Comparison of ENCODE assay signal across 2 cellular contexts in the genomic region with DNA sequence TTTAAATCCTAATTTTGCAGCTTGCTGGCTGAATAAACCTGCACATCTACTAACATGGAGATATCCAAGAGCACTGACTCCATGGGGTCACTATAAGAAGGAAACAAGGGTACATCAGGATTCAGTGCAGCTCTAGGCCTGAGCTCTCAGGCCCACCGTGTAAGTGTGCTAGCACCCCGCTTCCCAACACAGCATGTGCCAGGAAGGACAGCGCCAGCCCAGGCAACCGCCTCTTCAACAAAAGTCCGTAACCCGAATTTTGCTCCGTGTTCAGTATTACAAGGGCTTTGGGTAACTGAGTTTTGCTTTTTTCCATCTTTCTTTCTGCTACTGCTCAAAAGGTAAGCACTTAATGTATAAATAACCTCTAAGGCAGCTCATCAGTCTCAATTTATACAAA.
TF ChIP-seq lines count a peak whose summit lies in the region.

No MANE protein-coding gene starts in this region.

TF ChIP-seq in GM23338, 12 proteins besides CTCF, POLR2A, EP300 and RAD21 (continued from another document):
- TF ChIP-seq, protein P1, sequence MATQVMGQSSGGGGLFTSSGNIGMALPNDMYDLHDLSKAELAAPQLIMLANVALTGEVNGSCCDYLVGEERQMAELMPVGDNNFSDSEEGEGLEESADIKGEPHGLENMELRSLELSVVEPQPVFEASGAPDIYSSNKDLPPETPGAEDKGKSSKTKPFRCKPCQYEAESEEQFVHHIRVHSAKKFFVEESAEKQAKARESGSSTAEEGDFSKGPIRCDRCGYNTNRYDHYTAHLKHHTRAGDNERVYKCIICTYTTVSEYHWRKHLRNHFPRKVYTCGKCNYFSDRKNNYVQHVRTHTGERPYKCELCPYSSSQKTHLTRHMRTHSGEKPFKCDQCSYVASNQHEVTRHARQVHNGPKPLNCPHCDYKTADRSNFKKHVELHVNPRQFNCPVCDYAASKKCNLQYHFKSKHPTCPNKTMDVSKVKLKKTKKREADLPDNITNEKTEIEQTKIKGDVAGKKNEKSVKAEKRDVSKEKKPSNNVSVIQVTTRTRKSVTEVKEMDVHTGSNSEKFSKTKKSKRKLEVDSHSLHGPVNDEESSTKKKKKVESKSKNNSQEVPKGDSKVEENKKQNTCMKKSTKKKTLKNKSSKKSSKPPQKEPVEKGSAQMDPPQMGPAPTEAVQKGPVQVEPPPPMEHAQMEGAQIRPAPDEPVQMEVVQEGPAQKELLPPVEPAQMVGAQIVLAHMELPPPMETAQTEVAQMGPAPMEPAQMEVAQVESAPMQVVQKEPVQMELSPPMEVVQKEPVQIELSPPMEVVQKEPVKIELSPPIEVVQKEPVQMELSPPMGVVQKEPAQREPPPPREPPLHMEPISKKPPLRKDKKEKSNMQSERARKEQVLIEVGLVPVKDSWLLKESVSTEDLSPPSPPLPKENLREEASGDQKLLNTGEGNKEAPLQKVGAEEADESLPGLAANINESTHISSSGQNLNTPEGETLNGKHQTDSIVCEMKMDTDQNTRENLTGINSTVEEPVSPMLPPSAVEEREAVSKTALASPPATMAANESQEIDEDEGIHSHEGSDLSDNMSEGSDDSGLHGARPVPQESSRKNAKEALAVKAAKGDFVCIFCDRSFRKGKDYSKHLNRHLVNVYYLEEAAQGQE (IDR thresholded peaks at IDR 0.05; ENCODE audit: unreplicated experiment), result no peak
- TF ChIP-seq EZH2 (IDR thresholded peaks at IDR 0.05; ENCODE audit: low read depth, unreplicated experiment) (no peak), STAT1 (IDR thresholded peaks at IDR 0.05; ENCODE audit: unreplicated experiment) (no peak), NANOG (IDR thresholded peaks at IDR 0.05; ENCODE audit: borderline replicate concordance) (no peak), ZNF114 (CRISPR knock-in tag; IDR thresholded peaks at IDR 0.05) (no peak), EZH2phosphoT487 (IDR thresholded peaks at IDR 0.05; ENCODE audit: unreplicated experiment) (no peak), ZNF331 (CRISPR knock-in tag; IDR thresholded peaks at IDR 0.05; ENCODE audit: low read depth) (no peak)
- TF ChIP-seq, protein P2, sequence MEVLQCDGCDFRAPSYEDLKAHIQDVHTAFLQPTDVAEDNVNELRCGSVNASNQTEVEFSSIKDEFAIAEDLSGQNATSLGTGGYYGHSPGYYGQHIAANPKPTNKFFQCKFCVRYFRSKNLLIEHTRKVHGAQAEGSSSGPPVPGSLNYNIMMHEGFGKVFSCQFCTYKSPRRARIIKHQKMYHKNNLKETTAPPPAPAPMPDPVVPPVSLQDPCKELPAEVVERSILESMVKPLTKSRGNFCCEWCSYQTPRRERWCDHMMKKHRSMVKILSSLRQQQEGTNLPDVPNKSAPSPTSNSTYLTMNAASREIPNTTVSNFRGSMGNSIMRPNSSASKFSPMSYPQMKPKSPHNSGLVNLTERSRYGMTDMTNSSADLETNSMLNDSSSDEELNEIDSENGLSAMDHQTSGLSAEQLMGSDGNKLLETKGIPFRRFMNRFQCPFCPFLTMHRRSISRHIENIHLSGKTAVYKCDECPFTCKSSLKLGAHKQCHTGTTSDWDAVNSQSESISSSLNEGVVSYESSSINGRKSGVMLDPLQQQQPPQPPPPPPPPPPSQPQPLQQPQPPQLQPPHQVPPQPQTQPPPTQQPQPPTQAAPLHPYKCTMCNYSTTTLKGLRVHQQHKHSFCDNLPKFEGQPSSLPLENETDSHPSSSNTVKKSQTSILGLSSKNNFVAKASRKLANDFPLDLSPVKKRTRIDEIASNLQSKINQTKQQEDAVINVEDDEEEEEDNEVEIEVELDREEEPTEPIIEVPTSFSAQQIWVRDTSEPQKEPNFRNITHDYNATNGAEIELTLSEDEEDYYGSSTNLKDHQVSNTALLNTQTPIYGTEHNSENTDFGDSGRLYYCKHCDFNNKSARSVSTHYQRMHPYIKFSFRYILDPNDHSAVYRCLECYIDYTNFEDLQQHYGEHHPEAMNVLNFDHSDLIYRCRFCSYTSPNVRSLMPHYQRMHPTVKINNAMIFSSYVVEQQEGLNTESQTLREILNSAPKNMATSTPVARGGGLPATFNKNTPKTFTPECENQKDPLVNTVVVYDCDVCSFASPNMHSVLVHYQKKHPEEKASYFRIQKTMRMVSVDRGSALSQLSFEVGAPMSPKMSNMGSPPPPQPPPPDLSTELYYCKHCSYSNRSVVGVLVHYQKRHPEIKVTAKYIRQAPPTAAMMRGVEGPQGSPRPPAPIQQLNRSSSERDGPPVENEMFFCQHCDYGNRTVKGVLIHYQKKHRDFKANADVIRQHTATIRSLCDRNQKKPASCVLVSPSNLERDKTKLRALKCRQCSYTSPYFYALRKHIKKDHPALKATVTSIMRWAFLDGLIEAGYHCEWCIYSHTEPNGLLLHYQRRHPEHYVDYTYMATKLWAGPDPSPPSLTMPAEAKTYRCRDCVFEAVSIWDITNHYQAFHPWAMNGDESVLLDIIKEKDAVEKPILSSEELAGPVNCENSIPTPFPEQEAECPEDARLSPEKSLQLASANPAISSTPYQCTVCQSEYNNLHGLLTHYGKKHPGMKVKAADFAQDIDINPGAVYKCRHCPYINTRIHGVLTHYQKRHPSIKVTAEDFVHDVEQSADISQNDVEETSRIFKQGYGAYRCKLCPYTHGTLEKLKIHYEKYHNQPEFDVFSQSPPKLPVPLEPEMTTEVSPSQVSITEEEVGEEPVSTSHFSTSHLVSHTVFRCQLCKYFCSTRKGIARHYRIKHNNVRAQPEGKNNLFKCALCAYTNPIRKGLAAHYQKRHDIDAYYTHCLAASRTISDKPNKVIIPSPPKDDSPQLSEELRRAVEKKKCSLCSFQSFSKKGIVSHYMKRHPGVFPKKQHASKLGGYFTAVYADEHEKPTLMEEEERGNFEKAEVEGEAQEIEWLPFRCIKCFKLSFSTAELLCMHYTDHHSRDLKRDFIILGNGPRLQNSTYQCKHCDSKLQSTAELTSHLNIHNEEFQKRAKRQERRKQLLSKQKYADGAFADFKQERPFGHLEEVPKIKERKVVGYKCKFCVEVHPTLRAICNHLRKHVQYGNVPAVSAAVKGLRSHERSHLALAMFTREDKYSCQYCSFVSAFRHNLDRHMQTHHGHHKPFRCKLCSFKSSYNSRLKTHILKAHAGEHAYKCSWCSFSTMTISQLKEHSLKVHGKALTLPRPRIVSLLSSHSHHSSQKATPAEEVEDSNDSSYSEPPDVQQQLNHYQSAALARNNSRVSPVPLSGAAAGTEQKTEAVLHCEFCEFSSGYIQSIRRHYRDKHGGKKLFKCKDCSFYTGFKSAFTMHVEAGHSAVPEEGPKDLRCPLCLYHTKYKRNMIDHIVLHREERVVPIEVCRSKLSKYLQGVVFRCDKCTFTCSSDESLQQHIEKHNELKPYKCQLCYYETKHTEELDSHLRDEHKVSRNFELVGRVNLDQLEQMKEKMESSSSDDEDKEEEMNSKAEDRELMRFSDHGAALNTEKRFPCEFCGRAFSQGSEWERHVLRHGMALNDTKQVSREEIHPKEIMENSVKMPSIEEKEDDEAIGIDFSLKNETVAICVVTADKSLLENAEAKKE (CRISPR knock-in tag; IDR thresholded peaks at IDR 0.05), result no peak
- TF ChIP-seq, protein P3, sequence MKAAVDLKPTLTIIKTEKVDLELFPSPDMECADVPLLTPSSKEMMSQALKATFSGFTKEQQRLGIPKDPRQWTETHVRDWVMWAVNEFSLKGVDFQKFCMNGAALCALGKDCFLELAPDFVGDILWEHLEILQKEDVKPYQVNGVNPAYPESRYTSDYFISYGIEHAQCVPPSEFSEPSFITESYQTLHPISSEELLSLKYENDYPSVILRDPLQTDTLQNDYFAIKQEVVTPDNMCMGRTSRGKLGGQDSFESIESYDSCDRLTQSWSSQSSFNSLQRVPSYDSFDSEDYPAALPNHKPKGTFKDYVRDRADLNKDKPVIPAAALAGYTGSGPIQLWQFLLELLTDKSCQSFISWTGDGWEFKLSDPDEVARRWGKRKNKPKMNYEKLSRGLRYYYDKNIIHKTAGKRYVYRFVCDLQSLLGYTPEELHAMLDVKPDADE (IDR thresholded peaks at IDR 0.05), result no peak

TF ChIP-seq in K562, 482 proteins besides CTCF, POLR2A, EP300 and RAD21 (continued from another document):
- TF ChIP-seq, protein P4, sequence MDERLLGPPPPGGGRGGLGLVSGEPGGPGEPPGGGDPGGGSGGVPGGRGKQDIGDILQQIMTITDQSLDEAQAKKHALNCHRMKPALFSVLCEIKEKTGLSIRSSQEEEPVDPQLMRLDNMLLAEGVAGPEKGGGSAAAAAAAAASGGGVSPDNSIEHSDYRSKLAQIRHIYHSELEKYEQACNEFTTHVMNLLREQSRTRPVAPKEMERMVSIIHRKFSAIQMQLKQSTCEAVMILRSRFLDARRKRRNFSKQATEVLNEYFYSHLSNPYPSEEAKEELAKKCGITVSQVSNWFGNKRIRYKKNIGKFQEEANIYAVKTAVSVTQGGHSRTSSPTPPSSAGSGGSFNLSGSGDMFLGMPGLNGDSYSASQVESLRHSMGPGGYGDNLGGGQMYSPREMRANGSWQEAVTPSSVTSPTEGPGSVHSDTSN (CRISPR knock-in tag; IDR thresholded peaks at IDR 0.05; ENCODE audit: low read depth), result no peak
- TF ChIP-seq, protein P4 (tag; conservative IDR thresholded peaks at IDR 0.05; ENCODE audit: low read depth), result no peak
- TF ChIP-seq ZNF76 (CRISPR knock-in tag; IDR thresholded peaks at IDR 0.05; ENCODE audit: borderline replicate concordance), result no peak
- TF ChIP-seq, protein P5, sequence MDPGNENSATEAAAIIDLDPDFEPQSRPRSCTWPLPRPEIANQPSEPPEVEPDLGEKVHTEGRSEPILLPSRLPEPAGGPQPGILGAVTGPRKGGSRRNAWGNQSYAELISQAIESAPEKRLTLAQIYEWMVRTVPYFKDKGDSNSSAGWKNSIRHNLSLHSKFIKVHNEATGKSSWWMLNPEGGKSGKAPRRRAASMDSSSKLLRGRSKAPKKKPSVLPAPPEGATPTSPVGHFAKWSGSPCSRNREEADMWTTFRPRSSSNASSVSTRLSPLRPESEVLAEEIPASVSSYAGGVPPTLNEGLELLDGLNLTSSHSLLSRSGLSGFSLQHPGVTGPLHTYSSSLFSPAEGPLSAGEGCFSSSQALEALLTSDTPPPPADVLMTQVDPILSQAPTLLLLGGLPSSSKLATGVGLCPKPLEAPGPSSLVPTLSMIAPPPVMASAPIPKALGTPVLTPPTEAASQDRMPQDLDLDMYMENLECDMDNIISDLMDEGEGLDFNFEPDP (CRISPR knock-in tag; IDR thresholded peaks at IDR 0.05), result no peak
- no peak for TF ChIP-seq KAT8 (IDR thresholded peaks at IDR 0.05; ENCODE audit: low read depth)
- TF ChIP-seq, protein P6, sequence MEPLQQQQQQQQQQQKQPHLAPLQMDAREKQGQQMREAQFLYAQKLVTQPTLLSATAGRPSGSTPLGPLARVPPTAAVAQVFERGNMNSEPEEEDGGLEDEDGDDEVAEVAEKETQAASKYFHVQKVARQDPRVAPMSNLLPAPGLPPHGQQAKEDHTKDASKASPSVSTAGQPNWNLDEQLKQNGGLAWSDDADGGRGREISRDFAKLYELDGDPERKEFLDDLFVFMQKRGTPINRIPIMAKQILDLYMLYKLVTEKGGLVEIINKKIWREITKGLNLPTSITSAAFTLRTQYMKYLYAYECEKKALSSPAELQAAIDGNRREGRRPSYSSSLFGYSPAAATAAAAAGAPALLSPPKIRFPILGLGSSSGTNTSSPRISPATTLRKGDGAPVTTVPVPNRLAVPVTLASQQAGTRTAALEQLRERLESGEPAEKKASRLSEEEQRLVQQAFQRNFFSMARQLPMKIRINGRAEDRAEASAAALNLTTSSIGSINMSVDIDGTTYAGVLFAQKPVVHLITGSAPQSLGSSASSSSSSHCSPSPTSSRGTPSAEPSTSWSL (CRISPR knock-in tag; IDR thresholded peaks at IDR 0.05; ENCODE audit: borderline replicate concordance), result no peak
- no peak for TF ChIP-seq SOX6 (IDR thresholded peaks at IDR 0.05)
- TF ChIP-seq ATF7 (IDR thresholded peaks at IDR 0.05), result no peak
- TF ChIP-seq ZNF444 (CRISPR knock-in tag; IDR thresholded peaks at IDR 0.05), result no peak
- no peak for TF ChIP-seq SRSF7 (optimal IDR thresholded peaks at IDR 0.05; ENCODE audit: low read depth, low read length)
